ENCODE assay signal across 8 cellular contexts in genomic region chr6:117449549-117450439, GRCh38. TPM values are rescaled to one million over a fixed set of nuclear protein-coding genes. Genes with fewer than 3 reads are reported as not detected.
DNase-seq lines count a peak whose midpoint lies in the region; ATAC-seq and TF ChIP-seq lines count a peak whose summit lies in the region.

No MANE protein-coding gene starts in this region.

- no peaks in the 10 kb centered on the region for H3K36me3 Mint-ChIP-seq in T-cell

- DNase-seq in NOMO-1 (lab: John Stamatoyannopoulos, UW; ENCODE audit: unreplicated experiment in 2 of 2): peak; percentile 9 to 52
- no peak for DNase-seq in NOMO-1 treated with dmso at 0.1 percent for 144 hours (lab: John Stamatoyannopoulos, UW; ENCODE audit: unreplicated experiment)
- DNase-seq in NCI-H1105 (lab: John Stamatoyannopoulos, UW): peak; percentile 59
- DNase-seq in T-cell: peak in 33 of 34 experiments; percentile 1 to 74 (median 52)
- peak; percentile 85 for DNase-seq in astrocyte of the cerebellum (ENCODE audit: low read depth)
- peak; percentile 18 for DNase-seq in iPS-NIHi7 (ENCODE audit: extremely low spot score)
- peak; percentile 21 to 37 (median 32) for DNase-seq in stimulated activated CD4-positive, alpha-beta T cell treated with anti-CD3 and anti-CD28 coated beads, Interleukin-1b, Interleukin-23, amount 100 ng/mL, for 24 hours (ENCODE audit: low read depth in 4 of 4, low spot score in 1 of 4)
- no peak for DNase-seq in hepatic stellate cell (ENCODE audit: low spot score)

- peaks cover 31 to 32% of the 10 kb centered on the region in 2 donors for H3K27me3 Mint-ChIP-seq in T-cell

- H3K4me1 Mint-ChIP-seq in T-cell: no peaks in the 10 kb centered on the region

- no peak overlapping the region for H3K27ac Mint-ChIP-seq in T-cell

- in situ Hi-C loops in astrocyte of the cerebellum (cut with HindIII; ENCODE audit: low sequenced_read_pairs): no loop called here

- ATAC-seq in T-cell (replicated peaks in 1 of 4): peak in 1 of 4 experiments; percentile 68

- CTCF ChIA-PET in T-cell (lab: Charles Lee): interaction anchor here (0.6 to 3.3 kb wide), 44 partner anchors 9 to 1661 kb away, joined by 3 to 60 read pairs (median 5); partner anchors contain the start of genes DCBLD1 (in 1 of the 2) and GOPC (in 1 of the 2)

- TF ChIP-seq CTCF in astrocyte of the cerebellum (IDR thresholded peaks at IDR 0.05; ENCODE audit: low read depth, low read length, missing control alignments): peak; percentile 56

- H3K9me3 Mint-ChIP-seq in T-cell: no peaks in the 10 kb centered on the region

- POLR2A ChIA-PET in T-cell (lab: Charles Lee): interaction anchor here (0.5 to 0.7 kb wide), 4 partner anchors 11 to 100 kb away, joined by 4 to 6 read pairs (median 6); no protein-coding TSS in a partner anchor

- H3K4me3 Mint-ChIP-seq in T-cell: no peak overlapping the region

- no peak overlapping the region for H3K4me3 ChIP-seq in astrocyte of the cerebellum (ENCODE audit: low read depth, low read length)

RNA-seq across cellular contexts. Expression of gene ROS1, which starts 24.1 kb away (rescaled TPM):
- total RNA-seq in T-cell: under 1 TPM in 3 of 5 donors, not detected in 2; 0.03 to 0.07 (median 0.06) TPM

RNA-seq across cellular contexts. Expression of gene DCBLD1, which starts 32.7 kb away (rescaled TPM):
- 1 to 10 TPM; 2.2 to 7.3 (median 4.2) TPM for total RNA-seq in T-cell

Comparison
In these comparisons a context has a peak if more than half of its experiments do, and no peak if none do; other contexts are left out.
1. DNase-seq: peak in NOMO-1 (2 of 2), NCI-H1105 (single experiment), T-cell (33 of 34), astrocyte of the cerebellum (single experiment), iPS-NIHi7 (single experiment) and stimulated activated CD4-positive, alpha-beta T cell treated with anti-CD3 and anti-CD28 coated beads, Interleukin-1b, Interleukin-23, amount 100 ng/mL, for 24 hours (4 of 4); none in NOMO-1 treated with dmso at 0.1 percent for 144 hours (single experiment) and hepatic stellate cell (single experiment).